Comparison of ENCODE assay signal across 15 cellular contexts in genomic region chr14:50978888-50979287, GRCh38. TPM values are rescaled to one million over a fixed set of nuclear protein-coding genes. Genes with fewer than 3 reads are reported as not detected.
DNase-seq lines count a peak whose midpoint lies in the region; ATAC-seq and TF ChIP-seq lines count a peak whose summit lies in the region.
"Had no signal": no experiment of that assay in that cellular context is flagged by ENCODE, and none has a peak within 500 bp of the region (broad histone marks: within the 10 kb centered on the region; RNA-seq: fewer than 3 reads in every experiment).

No MANE protein-coding gene starts in this region.

- no peaks in the 10 kb centered on the region for H3K4me1 ChIP-seq in CD8-positive, alpha-beta T cell (ENCODE audit: insufficient read depth, low read length)
- H3K4me1 ChIP-seq: upper lobe of right lung had no signal

- H3K4me3 Mint-ChIP-seq in CD8-positive, alpha-beta T cell = no peak overlapping the region
- H3K4me3 Mint-ChIP-seq: effector memory CD8-positive, alpha-beta T cell; natural killer cell treated with Interleukin-12 subunit alpha and Interleukin-12 subunit beta and Interleukin-15 and Interleukin-18, amount 100 ng/mL, for 72 hours had no signal

- no peaks in the 10 kb centered on the region for H3K9me3 ChIP-seq in CD8-positive, alpha-beta T cell (ENCODE audit: low read length)
- H3K9me3 ChIP-seq: upper lobe of right lung had no signal

- no peaks in the 10 kb centered on the region for H3K4me1 Mint-ChIP-seq in CD8-positive, alpha-beta T cell (ENCODE audit: low read depth)

- CTCF ChIA-PET in CD8-positive, alpha-beta T cell (lab: Charles Lee) = no interaction called here

- no peak for DNase-seq in CD8-positive, alpha-beta T cell
- no peak for DNase-seq in globus pallidus (ENCODE audit: low spot score)
- no peak for DNase-seq in Ammon's horn (ENCODE audit: low spot score)
- DNase-seq: activated T-cell treated with anti-CD3 and anti-CD28 coated beads for 4 hours; AML-193; effector memory CD8-positive, alpha-beta T cell; upper lobe of right lung had no signal

- H3K36me3 Mint-ChIP-seq in CD8-positive, alpha-beta T cell = no peaks in the 10 kb centered on the region
- H3K36me3 Mint-ChIP-seq: natural killer cell treated with Interleukin-12 subunit alpha and Interleukin-12 subunit beta and Interleukin-15 and Interleukin-18, amount 100 ng/mL, for 72 hours had no signal

- POLR2A ChIA-PET in CD8-positive, alpha-beta T cell (lab: Charles Lee) = no interaction called here

- H3K27me3 ChIP-seq in CD8-positive, alpha-beta T cell (ENCODE audit: insufficient read depth, low read length) = no peaks in the 10 kb centered on the region
- H3K27me3 ChIP-seq: upper lobe of right lung had no signal

- H3K9me3 Mint-ChIP-seq in CD8-positive, alpha-beta T cell = no peaks in the 10 kb centered on the region
- H3K9me3 Mint-ChIP-seq: effector memory CD8-positive, alpha-beta T cell; natural killer cell treated with Interleukin-12 subunit alpha and Interleukin-12 subunit beta and Interleukin-15 and Interleukin-18, amount 100 ng/mL, for 72 hours had no signal

- H3K27me3 Mint-ChIP-seq in CD8-positive, alpha-beta T cell (ENCODE audit: low read depth) = peaks cover 3% of the 10 kb centered on the region

- no peak overlapping the region for H3K27ac ChIP-seq in CD8-positive, alpha-beta T cell (ENCODE audit: low read depth, low read length)
- H3K27ac ChIP-seq: KMS-11, skin epidermis, upper lobe of right lung had no signal

- peak; percentile 92 for ATAC-seq in GM18511 (IDR thresholded peaks at IDR 0.05; ENCODE audit: unreplicated experiment)
- peak; percentile 89 for ATAC-seq in GM21360 (IDR thresholded peaks at IDR 0.05; ENCODE audit: unreplicated experiment)
- ATAC-seq in HG02973 (IDR thresholded peaks at IDR 0.05; ENCODE audit: unreplicated experiment) = peak; percentile 82
- peak; percentile 86 for ATAC-seq in HG03571 (IDR thresholded peaks at IDR 0.05; ENCODE audit: unreplicated experiment)
- ATAC-seq in CD8-positive, alpha-beta T cell = no peak
- no peak for ATAC-seq in GM19035 (IDR thresholded peaks at IDR 0.05; ENCODE audit: unreplicated experiment)
- ATAC-seq: effector memory CD8-positive, alpha-beta T cell; natural killer cell treated with Interleukin-12 subunit alpha and Interleukin-12 subunit beta and Interleukin-15 and Interleukin-18, amount 100 ng/mL, for 72 hours had no signal

- no peak overlapping the region for H3K4me3 ChIP-seq in CD8-positive, alpha-beta T cell (ENCODE audit: low read depth, low read length)
- H3K4me3 ChIP-seq: skin epidermis, upper lobe of right lung had no signal

- no peaks in the 10 kb centered on the region for H3K36me3 ChIP-seq in CD8-positive, alpha-beta T cell (ENCODE audit: insufficient read depth, low read length)
- H3K36me3 ChIP-seq: upper lobe of right lung had no signal

- TF ChIP-seq CTCF in CD8-positive, alpha-beta T cell (IDR thresholded peaks at IDR 0.05) = no peak

- no peak overlapping the region for H3K27ac Mint-ChIP-seq in CD8-positive, alpha-beta T cell
- H3K27ac Mint-ChIP-seq: effector memory CD8-positive, alpha-beta T cell; natural killer cell treated with Interleukin-12 subunit alpha and Interleukin-12 subunit beta and Interleukin-15 and Interleukin-18, amount 100 ng/mL, for 72 hours had no signal

- intact Hi-C loops in CD8-positive, alpha-beta T cell (cut with DNase I, micrococcal nuclease) = no loop called here

RNA-seq across cellular contexts. Expression of gene PYGL, which starts 34.6 kb away (rescaled TPM):
- under 1 TPM in 1 of 2 experiments, not detected in 1; 0.36 TPM for total RNA-seq in CD8-positive, alpha-beta T cell

Comparison
In these comparisons a context has a peak if more than half of its experiments do, and no peak if none do; other contexts are left out.
1. ATAC-seq: peak in GM18511 (single experiment), GM21360 (single experiment), HG02973 (single experiment) and HG03571 (single experiment); none in CD8-positive, alpha-beta T cell (single experiment) and GM19035 (single experiment).